In the genomic region with DNA sequence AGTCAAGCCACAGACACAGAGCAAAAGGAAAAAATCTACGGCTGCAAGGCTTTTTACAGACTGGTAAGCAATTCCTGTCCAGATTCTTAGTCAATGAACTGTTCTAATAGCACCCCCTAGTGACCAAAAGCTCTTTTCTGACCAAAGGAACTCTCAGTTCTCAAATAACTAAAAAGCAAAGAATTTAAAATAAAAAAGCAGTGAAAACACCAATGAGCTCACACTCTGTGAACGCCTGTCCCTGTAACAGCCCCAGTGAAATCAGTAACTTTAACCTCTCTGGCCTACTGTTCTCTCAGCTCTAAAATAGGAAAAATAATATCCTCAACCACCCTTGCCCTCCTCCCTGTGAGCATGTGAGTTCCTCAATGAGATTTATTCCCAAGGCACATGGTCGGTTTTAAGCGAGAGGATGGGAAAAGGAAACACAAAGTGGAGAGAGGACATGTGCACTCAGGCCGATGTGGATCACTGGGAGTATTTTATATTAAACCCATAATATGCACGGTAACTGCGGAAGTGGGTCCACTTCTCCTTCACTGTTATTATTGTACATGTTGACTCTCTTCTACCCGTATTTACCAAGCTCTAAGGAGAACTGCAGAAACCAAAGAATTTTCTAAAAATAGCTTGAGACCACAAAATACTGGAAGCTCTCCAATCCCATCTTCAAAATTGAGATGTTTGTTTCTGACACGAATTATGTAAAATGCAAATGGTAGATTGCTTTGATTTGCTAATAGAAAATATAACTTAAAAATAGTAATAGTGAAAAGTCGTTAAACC, we compare ENCODE assay signal across 8 cellular contexts.
A peak's percentile ranks its signal among the peaks of the same experiment; 100 is the strongest.
DNase-seq lines count a peak whose midpoint lies in the region; ATAC-seq, FAIRE-seq and TF ChIP-seq lines count a peak whose summit lies in the region.

No MANE protein-coding gene starts in this region.

- ATAC-seq in HG03460 (IDR thresholded peaks at IDR 0.05; ENCODE audit: unreplicated experiment), result peak; percentile 79
- ATAC-seq in thoracic aorta (ENCODE audit: insufficient number of reproducible peaks, low FRiP score, low read depth), result peak; percentile 72
- no peak for ATAC-seq in stimulated activated naive CD8-positive, alpha-beta T cell treated with anti-CD3 and anti-CD28 coated beads, Interleukin-15, Interleukin-2, amounts not matched to agents 100 U/mL and 50 U/mL, for 24 hours

- H3K27me3 ChIP-seq in brain microvascular endothelial cell (replicated peaks) (no peaks in the 10 kb centered on the region), thoracic aorta (replicated peaks; ENCODE audit: insufficient read depth) (no peaks in the 10 kb centered on the region)

- in situ Hi-C loops in brain microvascular endothelial cell (cut with HindIII; ENCODE audit: low pct_ligation_motif_present, low sequenced_read_pairs), result no loop called here

- peak; percentile 61 for TF ChIP-seq CTCF in brain microvascular endothelial cell (IDR thresholded peaks at IDR 0.05; ENCODE audit: low read depth, low read length, missing control alignments)
- TF ChIP-seq CTCF in kidney (IDR thresholded peaks at IDR 0.05; ENCODE audit: borderline replicate concordance, extremely low read depth, insufficient read depth), result peak; percentile 61
- peak; percentile 62 for TF ChIP-seq CTCF in thoracic aorta (IDR thresholded peaks at IDR 0.05)

- peak; percentile 36 for DNase-seq in D341Med (ENCODE audit: low spot score)
- peak; percentile 18 for DNase-seq in GM19239 (ENCODE audit: insufficient read length, low spot score)
- peak; percentile 43 for DNase-seq in NCI-H774 (lab: John Stamatoyannopoulos, UW)
- peak; percentile 82 for DNase-seq in brain microvascular endothelial cell
- no peak for DNase-seq in kidney
- no peak for DNase-seq in thoracic aorta (ENCODE audit: low spot score)
- DNase-seq in stimulated activated naive CD8-positive, alpha-beta T cell treated with anti-CD3 and anti-CD28 coated beads, Interleukin-15, Interleukin-2, amounts not matched to agents 100 U/mL and 50 U/mL, for 24 hours, result no peak

- H3K9me3 ChIP-seq in kidney (ENCODE audit: control insufficient read depth in 1 of 2, low read length in 2 of 2) (no peaks in the 10 kb centered on the region), thoracic aorta (no peaks in the 10 kb centered on the region)

- FAIRE-seq in GM19239 (lab: Jason Lieb, UNC) (peak; percentile 35), kidney (lab: Jason Lieb, UNC) (no peak)

- H3K36me3 ChIP-seq in brain microvascular endothelial cell (replicated peaks), result peaks cover 5% of the 10 kb centered on the region
- no peaks in the 10 kb centered on the region for H3K36me3 ChIP-seq in kidney (ENCODE audit: control insufficient read depth in 1 of 2, insufficient read depth in 2 of 2, low read length in 2 of 2)
- no peaks in the 10 kb centered on the region for H3K36me3 ChIP-seq in thoracic aorta

- H3K4me1 ChIP-seq in kidney (ENCODE audit: control insufficient read depth in 1 of 2, insufficient read depth in 1 of 2, low read depth in 1 of 2, low read length in 2 of 2), result no peaks in the 10 kb centered on the region
- peaks cover 0 to 13% of the 10 kb centered on the region in 2 donors for H3K4me1 ChIP-seq in thoracic aorta (ENCODE audit: control insufficient read depth in 1 of 2, low read depth in 2 of 2)

- H3K4me3 ChIP-seq in brain microvascular endothelial cell (ENCODE audit: low read depth, low read length), result no peak overlapping the region
- H3K4me3 ChIP-seq in kidney (ENCODE audit: low read length in 2 of 2), result no peak overlapping the region
- H3K4me3 ChIP-seq in thoracic aorta, result no peak overlapping the region

- peak overlapping the region; percentile 12 to 13 for H3K9ac ChIP-seq in kidney (ENCODE audit: low read length in 2 of 2)

- peak overlapping the region; percentile 15 for H3K27ac ChIP-seq in brain microvascular endothelial cell
- H3K27ac ChIP-seq in kidney (ENCODE audit: low read depth in 2 of 2, low read length in 2 of 2), result peak overlapping the region in 1 of 2 donors; percentile 33
- no peak overlapping the region for H3K27ac ChIP-seq in thoracic aorta

- intact Hi-C loops in kidney (cut with DNase I), result loop anchor here (10.0 kb wide), 1 partner anchor 154 kb away; no protein-coding TSS in a partner anchor

Comparison
In these comparisons a context has a peak if more than half of its experiments do, and no peak if none do; other contexts are left out.
1. DNase-seq: peak in D341Med (single experiment), GM19239 (single experiment), NCI-H774 (single experiment) and brain microvascular endothelial cell (single experiment); none in kidney (single experiment), thoracic aorta (single experiment) and stimulated activated naive CD8-positive, alpha-beta T cell treated with anti-CD3 and anti-CD28 coated beads, Interleukin-15, Interleukin-2, amounts not matched to agents 100 U/mL and 50 U/mL, for 24 hours (single experiment).
2. Peak in every context shown above with its lines, with median percentiles within 50 percentile points of each other: CTCF ChIP-seq.